1 cellular context compared by ENCODE assay signal in the genomic region with DNA sequence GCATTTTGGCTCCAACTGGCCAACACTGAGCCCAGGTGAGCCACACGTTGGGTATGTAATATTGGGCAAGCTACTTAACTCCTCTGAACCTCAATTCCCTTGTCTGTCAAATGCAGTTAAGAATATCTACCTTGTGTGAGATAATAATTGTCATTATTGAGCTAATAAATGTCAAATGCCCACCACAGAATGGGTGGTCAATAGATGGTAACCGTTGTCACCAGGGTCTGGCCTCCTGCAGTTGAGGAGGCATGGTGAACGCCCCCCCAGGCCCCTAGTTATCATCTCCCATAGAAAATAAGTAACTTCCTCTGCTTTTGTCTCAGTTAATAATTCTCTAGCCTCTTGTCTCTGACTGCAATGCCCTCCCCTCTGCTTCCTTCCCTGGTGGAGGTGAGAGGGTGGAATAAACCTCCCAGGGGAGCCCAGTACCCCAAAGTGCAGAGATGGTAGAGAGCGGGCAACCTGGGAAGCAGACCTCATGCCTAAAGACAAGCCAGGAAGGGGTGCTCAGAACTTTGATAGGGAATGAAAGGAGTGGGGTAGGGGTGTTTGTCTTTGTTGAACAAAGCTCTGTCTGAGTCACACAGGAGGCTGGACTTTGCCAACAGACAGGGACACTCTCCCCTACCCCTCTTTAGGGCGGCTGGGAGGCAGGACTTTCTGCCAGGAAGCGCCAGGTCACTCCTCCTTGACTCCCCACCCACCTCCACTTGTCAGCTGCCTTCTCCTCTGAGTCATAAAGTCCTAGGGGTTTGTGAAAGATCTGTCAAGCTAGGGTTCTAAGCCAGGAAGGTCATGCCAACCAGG.
TF ChIP-seq lines count a peak whose summit lies in the region.

No MANE protein-coding gene starts in this region.

TF ChIP-seq in HepG2, 621 proteins besides CTCF, POLR2A, EP300 and RAD21 (continued from another document and continues in another):
- peak; percentile 62; the same call in 1 of the 2 replicates for TF ChIP-seq MYPOP (CRISPR knock-in tag; IDR thresholded peaks at IDR 0.05)
- TF ChIP-seq ZNF746 (CRISPR knock-in tag; IDR thresholded peaks at IDR 0.05) = peak; percentile 81
- TF ChIP-seq ASH2L (IDR thresholded peaks at IDR 0.05; ENCODE audit: insufficient read length, low read depth, low read length) = peak; percentile 98
- peak; percentile 86 for TF ChIP-seq HNF4A (CRISPR knock-in tag; IDR thresholded peaks at IDR 0.05)
- TF ChIP-seq, protein P1, sequence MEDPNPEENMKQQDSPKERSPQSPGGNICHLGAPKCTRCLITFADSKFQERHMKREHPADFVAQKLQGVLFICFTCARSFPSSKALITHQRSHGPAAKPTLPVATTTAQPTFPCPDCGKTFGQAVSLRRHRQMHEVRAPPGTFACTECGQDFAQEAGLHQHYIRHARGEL (CRISPR knock-in tag; IDR thresholded peaks at IDR 0.05) = no peak
- peak; percentile 66; the same call in 1 of the 2 replicates for TF ChIP-seq HDAC2 (CRISPR knock-in tag; IDR thresholded peaks at IDR 0.05)
- no peak for TF ChIP-seq ZNF678 (CRISPR knock-in tag; IDR thresholded peaks at IDR 0.05)
- TF ChIP-seq ZNF766 (CRISPR knock-in tag; IDR thresholded peaks at IDR 0.05; ENCODE audit: borderline replicate concordance) = peak; percentile 95
- TF ChIP-seq ZFX (CRISPR knock-in tag; IDR thresholded peaks at IDR 0.05; ENCODE audit: low read depth) = no peak; the same call in none of the 2 replicates
- TF ChIP-seq ZNF431 (CRISPR knock-in tag; IDR thresholded peaks at IDR 0.05; ENCODE audit: borderline replicate concordance, low read depth) = peak; percentile 78; the same call in 1 of the 2 replicates
- TF ChIP-seq GATAD1 (CRISPR knock-in tag; IDR thresholded peaks at IDR 0.05) = 0 out of 2 replicates have a peak, but pooled peaks have one; percentile 43
- peak; percentile 69; the same call in 1 of the 2 replicates for TF ChIP-seq ATF7-NPFF (CRISPR knock-in tag; IDR thresholded peaks at IDR 0.05; ENCODE audit: low read depth)
- no peak for TF ChIP-seq FOXP1 (IDR thresholded peaks at IDR 0.05)
- TF ChIP-seq FOXP1 (CRISPR knock-in tag; IDR thresholded peaks at IDR 0.05) = peak; percentile 55
- TF ChIP-seq ZFY (CRISPR knock-in tag; IDR thresholded peaks at IDR 0.05) = no peak
- TF ChIP-seq ARHGAP35 (CRISPR knock-in tag; IDR thresholded peaks at IDR 0.05; ENCODE audit: borderline replicate concordance) = 0 out of 2 replicates have a peak, but pooled peaks have one; percentile 24
- peak; percentile 77 for TF ChIP-seq MED1 (CRISPR knock-in tag; IDR thresholded peaks at IDR 0.05)
- TF ChIP-seq RXRA (CRISPR knock-in tag; IDR thresholded peaks at IDR 0.05) = 0 out of 2 replicates have a peak, but pooled peaks have one; percentile 82
- peak; percentile 41; the same call in 1 of the 2 replicates for TF ChIP-seq ZBTB7A (CRISPR knock-in tag; IDR thresholded peaks at IDR 0.05)
- TF ChIP-seq POGZ (CRISPR knock-in tag; IDR thresholded peaks at IDR 0.05) = peak; percentile 51
- peak; percentile 95 for TF ChIP-seq ZBTB10 (CRISPR knock-in tag; IDR thresholded peaks at IDR 0.05; ENCODE audit: borderline replicate concordance)
- no peak for TF ChIP-seq ZNF326 (CRISPR knock-in tag; IDR thresholded peaks at IDR 0.05; ENCODE audit: borderline replicate concordance)
- peak; percentile 46; the same call in 1 of the 2 replicates for TF ChIP-seq ZNF770 (CRISPR knock-in tag; IDR thresholded peaks at IDR 0.05)
- peak; percentile 78; the same call in 1 of the 2 replicates for TF ChIP-seq ZNF580 (CRISPR knock-in tag; IDR thresholded peaks at IDR 0.05; ENCODE audit: borderline replicate concordance, low read depth)
- TF ChIP-seq ZFP36 (IDR thresholded peaks at IDR 0.05; ENCODE audit: borderline replicate concordance, low read depth, low read length, partially characterized antibody) = no peak
- TF ChIP-seq, protein P2, sequence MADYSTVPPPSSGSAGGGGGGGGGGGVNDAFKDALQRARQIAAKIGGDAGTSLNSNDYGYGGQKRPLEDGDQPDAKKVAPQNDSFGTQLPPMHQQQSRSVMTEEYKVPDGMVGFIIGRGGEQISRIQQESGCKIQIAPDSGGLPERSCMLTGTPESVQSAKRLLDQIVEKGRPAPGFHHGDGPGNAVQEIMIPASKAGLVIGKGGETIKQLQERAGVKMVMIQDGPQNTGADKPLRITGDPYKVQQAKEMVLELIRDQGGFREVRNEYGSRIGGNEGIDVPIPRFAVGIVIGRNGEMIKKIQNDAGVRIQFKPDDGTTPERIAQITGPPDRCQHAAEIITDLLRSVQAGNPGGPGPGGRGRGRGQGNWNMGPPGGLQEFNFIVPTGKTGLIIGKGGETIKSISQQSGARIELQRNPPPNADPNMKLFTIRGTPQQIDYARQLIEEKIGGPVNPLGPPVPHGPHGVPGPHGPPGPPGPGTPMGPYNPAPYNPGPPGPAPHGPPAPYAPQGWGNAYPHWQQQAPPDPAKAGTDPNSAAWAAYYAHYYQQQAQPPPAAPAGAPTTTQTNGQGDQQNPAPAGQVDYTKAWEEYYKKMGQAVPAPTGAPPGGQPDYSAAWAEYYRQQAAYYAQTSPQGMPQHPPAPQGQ (CRISPR knock-in tag; IDR thresholded peaks at IDR 0.05; ENCODE audit: borderline replicate concordance) = 0 out of 2 replicates have a peak, but pooled peaks have one; percentile 72
- TF ChIP-seq KDM4B (CRISPR knock-in tag; IDR thresholded peaks at IDR 0.05) = 0 out of 2 replicates have a peak, but pooled peaks have one; percentile 8
- 0 out of 2 replicates have a peak, but pooled peaks have one; percentile 41 for TF ChIP-seq ZNF317 (CRISPR knock-in tag; IDR thresholded peaks at IDR 0.05)
- no peak for TF ChIP-seq CENPT (CRISPR knock-in tag; IDR thresholded peaks at IDR 0.05; ENCODE audit: low read depth)
- peak; percentile 72; the same call in 1 of the 2 replicates for TF ChIP-seq HNRNPL (IDR thresholded peaks at IDR 0.05; ENCODE audit: low read depth, low read length)
- 0 out of 2 replicates have a peak, but pooled peaks have one; percentile 14 for TF ChIP-seq ONECUT2 (CRISPR knock-in tag; IDR thresholded peaks at IDR 0.05)
- TF ChIP-seq ZNF883 (CRISPR knock-in tag; IDR thresholded peaks at IDR 0.05; ENCODE audit: not compliant biosample characterization) = peak; percentile 80
- TF ChIP-seq PHF8 (CRISPR knock-in tag; IDR thresholded peaks at IDR 0.05) = peak; percentile 56
- no peak for TF ChIP-seq ZNF143 (CRISPR knock-in tag; IDR thresholded peaks at IDR 0.05)
- TF ChIP-seq GABPB1 (CRISPR knock-in tag; IDR thresholded peaks at IDR 0.05) = peak; percentile 53
- no peak for TF ChIP-seq ZNF530 (CRISPR knock-in tag; IDR thresholded peaks at IDR 0.05; ENCODE audit: low read depth)
- 0 out of 2 replicates have a peak, but pooled peaks have one; percentile 22 for TF ChIP-seq NFE2L2 (IDR thresholded peaks at IDR 0.05; ENCODE audit: low read length)
- TF ChIP-seq ZBTB49 (CRISPR knock-in tag; IDR thresholded peaks at IDR 0.05; ENCODE audit: borderline replicate concordance) = no peak
- TF ChIP-seq, protein P3, sequence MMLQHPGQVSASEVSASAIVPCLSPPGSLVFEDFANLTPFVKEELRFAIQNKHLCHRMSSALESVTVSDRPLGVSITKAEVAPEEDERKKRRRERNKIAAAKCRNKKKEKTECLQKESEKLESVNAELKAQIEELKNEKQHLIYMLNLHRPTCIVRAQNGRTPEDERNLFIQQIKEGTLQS (CRISPR knock-in tag; IDR thresholded peaks at IDR 0.05) = peak; percentile 70
- no peak for TF ChIP-seq ZNF17 (CRISPR knock-in tag; IDR thresholded peaks at IDR 0.05)
- TF ChIP-seq SAP130 (CRISPR knock-in tag; IDR thresholded peaks at IDR 0.05; ENCODE audit: low read depth) = peak; percentile 92
- TF ChIP-seq ZNF574 (CRISPR knock-in tag; IDR thresholded peaks at IDR 0.05) = peak; percentile 61; the same call in 1 of the 2 replicates
- no peak for TF ChIP-seq EEA1 (CRISPR knock-in tag; IDR thresholded peaks at IDR 0.05; ENCODE audit: borderline replicate concordance)
- no peak for TF ChIP-seq ZNF615 (CRISPR knock-in tag; IDR thresholded peaks at IDR 0.05; ENCODE audit: borderline replicate concordance)
- TF ChIP-seq ZNF570 (CRISPR knock-in tag; IDR thresholded peaks at IDR 0.05; ENCODE audit: borderline replicate concordance) = no peak
- TF ChIP-seq PITX1 (CRISPR knock-in tag; IDR thresholded peaks at IDR 0.05) = peak; percentile 50
- peak; percentile 34; the same call in 1 of the 2 replicates for TF ChIP-seq SOX13 (IDR thresholded peaks at IDR 0.05)
- TF ChIP-seq SOX13 (CRISPR knock-in tag; conservative IDR thresholded peaks at IDR 0.05 in 1 of 2, IDR thresholded peaks at IDR 0.05 in 1 of 2) = peak in 1 of 2 experiments; percentile 82; a peak in 2 of 4 replicates
